In genomic region chr2:120498576-120499394, GRCh38 we compare ENCODE assay signal across 22 cellular contexts.
"Had no signal": no experiment of that assay in that cellular context is flagged by ENCODE, and none has a peak within 500 bp of the region (broad histone marks: within the 10 kb centered on the region; RNA-seq: fewer than 3 reads in every experiment).

No MANE protein-coding gene starts in this region.

- H2AFZ ChIP-seq: neural progenitor cell had no signal

- H3K9me3 ChIP-seq: esophagus squamous epithelium, gastroesophageal sphincter, left ventricle myocardium inferior, pancreas, prostate gland, sigmoid colon, tibial artery, upper lobe of left lung, vagina had no signal

- H3K27me3 ChIP-seq: gastroesophageal sphincter, pancreas, sigmoid colon, tibial artery, upper lobe of left lung, vagina had no signal

- H3K4me1 ChIP-seq: esophagus squamous epithelium, gastroesophageal sphincter, neural progenitor cell, pancreas, prostate gland, sigmoid colon, tibial artery, upper lobe of left lung, vagina had no signal

- DNase-seq: effector memory CD4-positive, alpha-beta T cell; esophagus squamous epithelium; foreskin fibroblast; glutamatergic neuron; islet precursor cell; left ventricle myocardium inferior; mesenchymal stem cell; midbrain; occipital lobe; sigmoid colon; stimulated activated CD4-positive, alpha-beta T cell treated with anti-CD3 and anti-CD28 coated beads, Interleukin-12 subunit alpha, Interleukin-12 subunit beta, amount 100 ng/mL, for 4 hours; stimulated activated CD4-positive, alpha-beta T cell treated with anti-CD3 and anti-CD28 coated beads, Interleukin-2, amount 100 ng/mL, for 48 hours; stimulated activated naive CD4-positive, alpha-beta T cell treated with Interleukin-2 at 50 U/mL for 16 hours; tibial artery; upper lobe of left lung had no signal

- FAIRE-seq: pancreas had no signal

- H3K9ac ChIP-seq: neural progenitor cell had no signal

- H3K4me3 ChIP-seq: esophagus squamous epithelium, gastroesophageal sphincter, left ventricle myocardium inferior, lung, neural progenitor cell, pancreas, prostate gland, sigmoid colon, skin epidermis, tibial artery, upper lobe of left lung, vagina had no signal

- H3K27ac ChIP-seq: esophagus squamous epithelium, gastroesophageal sphincter, left ventricle myocardium inferior, neural progenitor cell, pancreas, prostate gland, sigmoid colon, skin epidermis, tibial artery, upper lobe of left lung, vagina had no signal

- H3K4me2 ChIP-seq: neural progenitor cell had no signal

- ATAC-seq: gastroesophageal sphincter, pancreas had no signal

- H3K36me3 ChIP-seq: esophagus squamous epithelium, gastroesophageal sphincter, left ventricle myocardium inferior, neural progenitor cell, pancreas, prostate gland, sigmoid colon, tibial artery, upper lobe of left lung, vagina had no signal
